Comparison of ENCODE assay signal across 31 cellular contexts in genomic region chr13:79097201-79097600, GRCh38.
"Had no signal": no experiment of that assay in that cellular context is flagged by ENCODE, and none has a peak within 500 bp of the region (broad histone marks: within the 10 kb centered on the region; RNA-seq: fewer than 3 reads in every experiment).

No MANE protein-coding gene starts in this region.

- H3K27ac ChIP-seq: adrenal gland, ascending aorta, body of pancreas, brain microvascular endothelial cell, breast epithelium, cardiac muscle cell had no signal

- H3K9me3 ChIP-seq: adrenal gland, ascending aorta, body of pancreas, breast epithelium had no signal

- H3K36me3 ChIP-seq: adrenal gland, ascending aorta, brain microvascular endothelial cell, breast epithelium, cardiac muscle cell had no signal

- DNase-seq: activated effector memory CD4-positive, alpha-beta T cell treated with anti-CD3 and anti-CD28 coated beads, Interleukin-2, amount 50 U/mL, for 16 hours; activated effector memory CD4-positive, alpha-beta T cell treated with Interleukin-2 at 50 U/mL for 16 hours; activated gamma-delta T cell; activated gamma-delta T cell treated with Interleukin-2 at 50 U/mL for 16 hours; activated naive CD4-positive, alpha-beta T cell; activated naive CD4-positive, alpha-beta T cell treated with anti-CD3 and anti-CD28 coated beads for 36 hours; activated naive CD4-positive, alpha-beta T cell treated with anti-CD3 and anti-CD28 coated beads, Interleukin-2, amount 10 ng/mL, durations not matched to agents 7 days and 5 days; activated naive CD4-positive, alpha-beta T cell treated with anti-CD3 and anti-CD28 coated beads, Interleukin-2, amount 50 U/mL, for 16 hours; activated naive CD4-positive, alpha-beta T cell treated with Interleukin-2 at 50 U/mL for 16 hours; activated naive CD8-positive, alpha-beta T cell treated with anti-CD3 and anti-CD28 coated beads for 36 hours; activated naive CD8-positive, alpha-beta T cell treated with anti-CD3 and anti-CD28 coated beads, Interleukin-2, amount 10 ng/mL, durations not matched to agents 7 days and 5 days; activated naive CD8-positive, alpha-beta T cell treated with anti-CD3 and anti-CD28 coated beads, Interleukin-2, amount 50 U/mL, for 24 hours; activated T-cell treated with anti-CD3 and anti-CD28 coated beads, Interleukin-2, amount 50 U/mL, for 24 hours; activated T-cell treated with anti-CD3 and anti-CD28 coated beads, Interleukin-2, amount 50 U/mL, for 4 hours; activated T-cell treated with anti-CD3 and anti-CD28 coated beads, Interleukin-2, amount 50 U/mL, for 48 hours; activated T-cell treated with anti-CD3 and anti-CD28 coated beads, Interleukin-2, amount 50 U/mL, for 72 hours; adrenal gland; amniotic stem cell; amygdala; anterior cingulate cortex; aorta; body of pancreas; brain microvascular endothelial cell; caudate nucleus; central memory CD4-positive, alpha-beta T cell; cerebellar nuclear complex had no signal

- ATAC-seq: activated naive CD4-positive, alpha-beta T cell treated with anti-CD3 and anti-CD28 coated beads, Interleukin-2, amount 50 U/mL, for 72 hours; activated naive CD8-positive, alpha-beta T cell treated with anti-CD3 and anti-CD28 coated beads, Interleukin-2, amount 50 U/mL, for 24 hours; activated T-cell treated with anti-CD3 and anti-CD28 coated beads, Interleukin-2, amount 50 U/mL, for 4 hours; activated T-cell treated with anti-CD3 and anti-CD28 coated beads, Interleukin-2, amount 50 U/mL, for 72 hours; activated T-helper 17 cell treated with anti-CD3 and anti-CD28 coated beads, Interleukin-2, amount 50 U/mL, for 72 hours; body of pancreas had no signal

- H3K4me3 ChIP-seq: adrenal gland, ascending aorta, body of pancreas, breast epithelium, cardiac muscle cell had no signal

- H3K27me3 ChIP-seq: adrenal gland, ascending aorta, body of pancreas, brain microvascular endothelial cell, breast epithelium, cardiac muscle cell had no signal
